Comparison of ENCODE assay signal across 26 cellular contexts in genomic region chr18:46625069-46625468, GRCh38. TPM values are rescaled to one million over a fixed set of nuclear protein-coding genes. Genes with fewer than 3 reads are reported as not detected.
"Had no signal": no experiment of that assay in that cellular context is flagged by ENCODE, and none has a peak within 500 bp of the region (broad histone marks: within the 10 kb centered on the region; RNA-seq: fewer than 3 reads in every experiment).

No MANE protein-coding gene starts in this region.

- H3K9me3 Mint-ChIP-seq: immature natural killer cell; stimulated activated effector memory CD8-positive, alpha-beta T cell treated with anti-CD3 and anti-CD28 coated beads, Interleukin-12 subunit alpha, Interleukin-12 subunit beta, amount 100 ng/mL, for 72 hours had no signal

- H3K36me3 ChIP-seq: gastrocnemius medialis, left ventricle myocardium inferior, lower lobe of right lung, neutrophil, right lobe of liver, suprapubic skin, thyroid gland, upper lobe of left lung, uterus had no signal

- H3K27me3 ChIP-seq: neutrophil, right lobe of liver, thyroid gland, upper lobe of left lung, uterus had no signal

- H3K27ac ChIP-seq: gastrocnemius medialis, left ventricle myocardium inferior, lower lobe of right lung, neutrophil, right lobe of liver, suprapubic skin, thyroid gland, upper lobe of left lung, uterus had no signal

- H3K4me3 ChIP-seq: gastrocnemius medialis, left ventricle myocardium inferior, lower lobe of right lung, right lobe of liver, suprapubic skin, thyroid gland, upper lobe of left lung, uterus had no signal

- H3K27ac Mint-ChIP-seq: stimulated activated effector memory CD8-positive, alpha-beta T cell treated with anti-CD3 and anti-CD28 coated beads, Interleukin-12 subunit alpha, Interleukin-12 subunit beta, amount 100 ng/mL, for 72 hours had no signal

- DNase-seq: effector memory CD4-positive, alpha-beta T cell; gastrocnemius medialis; glutamatergic neuron; immature natural killer cell; left ventricle myocardium inferior; lower lobe of right lung; mesenchymal stem cell; midbrain; naive B cell; posterior cingulate gyrus; right lobe of liver; stimulated activated CD4-positive, alpha-beta T cell treated with anti-CD3 and anti-CD28 coated beads, Interleukin-4, amount 100 ng/mL, for 1 hour; stimulated activated CD8-positive, alpha-beta memory T cell treated with anti-CD3 and anti-CD28 coated beads, Interleukin-4, amount 100 ng/mL, for 48 hours; stimulated activated naive CD8-positive, alpha-beta T cell treated with anti-CD3 and anti-CD28 coated beads, Interleukin-15, Interleukin-2, amounts not matched to agents 100 U/mL and 50 U/mL, for 24 hours; thyroid gland; upper lobe of left lung; uterus had no signal

- H3K9me3 ChIP-seq: gastrocnemius medialis, left ventricle myocardium inferior, lower lobe of right lung, neutrophil, right lobe of liver, suprapubic skin, thyroid gland, upper lobe of left lung, uterus had no signal

- H3K4me3 Mint-ChIP-seq: naive B cell; stimulated activated effector memory CD8-positive, alpha-beta T cell treated with anti-CD3 and anti-CD28 coated beads, Interleukin-12 subunit alpha, Interleukin-12 subunit beta, amount 100 ng/mL, for 72 hours had no signal

- H3K36me3 Mint-ChIP-seq: immature natural killer cell; naive B cell; stimulated activated effector memory CD8-positive, alpha-beta T cell treated with anti-CD3 and anti-CD28 coated beads, Interleukin-12 subunit alpha, Interleukin-12 subunit beta, amount 100 ng/mL, for 72 hours had no signal

- ATAC-seq: esophagus mucosa; gastrocnemius medialis; lower lobe of right lung; right lobe of liver; stimulated activated effector memory CD8-positive, alpha-beta T cell treated with anti-CD3 and anti-CD28 coated beads, Interleukin-12 subunit alpha, Interleukin-12 subunit beta, amount 100 ng/mL, for 72 hours; stimulated activated naive CD8-positive, alpha-beta T cell treated with anti-CD3 and anti-CD28 coated beads, Interleukin-15, Interleukin-2, amounts not matched to agents 100 U/mL and 50 U/mL, for 24 hours had no signal

- H3K4me1 ChIP-seq: gastrocnemius medialis, right lobe of liver, uterus had no signal

RNA-seq across cellular contexts. Expression of gene LOXHD1, which starts 32.0 kb away (rescaled TPM):
- total RNA-seq: fibroblast of villous mesenchyme, osteoblast, renal cortical epithelial cell, right lobe of liver had no signal
- polyA plus RNA-seq: keratinocyte, neural cell had no signal
